ENCODE assay signal across 8 cellular contexts in the genomic region with DNA sequence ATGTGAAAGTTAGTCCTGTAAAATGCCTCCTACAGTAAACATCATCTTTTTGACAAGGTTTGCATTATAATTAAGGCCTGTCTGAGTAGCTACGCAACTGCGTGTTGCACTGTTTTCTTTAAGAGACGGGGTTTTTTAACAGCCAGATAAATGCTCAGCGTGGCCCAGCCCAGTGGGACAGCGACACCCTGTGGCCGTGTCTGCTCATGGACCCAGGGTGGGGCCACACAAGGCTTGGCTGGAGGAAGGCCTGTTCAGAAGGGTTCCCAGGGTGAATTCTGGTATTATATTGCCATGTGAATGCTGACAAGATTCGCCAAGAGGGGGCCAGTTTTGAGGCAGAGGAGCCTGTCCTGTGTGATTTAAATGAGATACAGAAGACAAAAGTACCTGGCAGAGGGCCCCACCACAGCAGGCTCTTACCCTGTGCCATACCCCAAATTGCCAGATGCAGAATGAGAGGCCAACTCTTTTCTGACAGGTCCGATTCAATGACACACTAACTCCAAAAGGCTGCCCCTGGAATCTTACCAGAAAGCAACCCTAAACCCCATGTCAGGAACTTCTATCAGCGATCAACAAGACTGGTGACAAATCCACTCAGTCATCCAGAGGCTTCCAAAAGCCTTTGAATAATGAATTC.
DNase-seq lines count a peak whose midpoint lies in the region; ATAC-seq and TF ChIP-seq lines count a peak whose summit lies in the region.

No MANE protein-coding gene starts in this region.

- no peaks in the 10 kb centered on the region for H3K4me1 ChIP-seq in OCI-LY1 (ENCODE audit: insufficient read depth, low read length, severe bottlenecking)
- H3K4me1 ChIP-seq in adrenal gland (replicated peaks in 1 of 2), result no peaks in the 10 kb centered on the region

- H2AFZ ChIP-seq in OCI-LY1 (ENCODE audit: low read length), result no peak overlapping the region

- H3K4me2 ChIP-seq in OCI-LY1 (ENCODE audit: low read length), result no peak overlapping the region

- peak; percentile 6 for DNase-seq in NK-92 treated with Interleukin-12 subunit alpha and Interleukin-12 subunit beta, amount 100 ng/mL, for 24 hours (lab: John Stamatoyannopoulos, UW)
- no peak for DNase-seq in NK-92 (lab: John Stamatoyannopoulos, UW; ENCODE audit: unreplicated experiment)
- peak; percentile 17 to 58 (median 32) for DNase-seq in adrenal gland
- peak; percentile 17 for DNase-seq in iris pigment epithelial cell (ENCODE audit: low read depth)
- peak; percentile 31 for DNase-seq in stimulated activated CD8-positive, alpha-beta memory T cell treated with anti-CD3 and anti-CD28 coated beads, Interleukin-15, amount 100 ng/mL, for 24 hours (ENCODE audit: low read depth)
- DNase-seq in epidermal melanocyte (ENCODE audit: insufficient read length, low spot score), result no peak

- TF ChIP-seq CTCF in OCI-LY1 (IDR thresholded peaks at IDR 0.05; ENCODE audit: low read length) (peak; percentile 73), adrenal gland (IDR thresholded peaks at IDR 0.05) (peak; percentile 36 to 63 (median 45))

- H4K20me1 ChIP-seq in OCI-LY1 (ENCODE audit: insufficient read depth, low read length), result no peaks in the 10 kb centered on the region

- no peak overlapping the region for H3K4me3 ChIP-seq in OCI-LY1 (ENCODE audit: low read depth, low read length, poor library complexity, severe bottlenecking)
- no peak overlapping the region for H3K4me3 ChIP-seq in adrenal gland

- H3K36me3 ChIP-seq in OCI-LY1 (ENCODE audit: insufficient read depth, low read length) (no peaks in the 10 kb centered on the region), adrenal gland (replicated peaks in 1 of 2) (no peaks in the 10 kb centered on the region)

- no peaks in the 10 kb centered on the region for H3K27me3 ChIP-seq in OCI-LY1 (ENCODE audit: insufficient read depth, low read length)
- H3K27me3 ChIP-seq in adrenal gland, result no peaks in the 10 kb centered on the region

- no peak overlapping the region for H3K9ac ChIP-seq in OCI-LY1 (ENCODE audit: low read length)

- no peak for TF ChIP-seq POLR2A in adrenal gland (IDR thresholded peaks at IDR 0.05)

- H3F3A ChIP-seq in OCI-LY1 (ENCODE audit: insufficient read depth, low read length), result no peaks in the 10 kb centered on the region

- H3K9me2 ChIP-seq in OCI-LY1 (ENCODE audit: low read depth, low read length), result no peaks in the 10 kb centered on the region

- H3K79me2 ChIP-seq in OCI-LY1 (ENCODE audit: insufficient read depth, low read length), result no peaks in the 10 kb centered on the region

- peak; percentile 57 for ATAC-seq in HG02588 (IDR thresholded peaks at IDR 0.05; ENCODE audit: unreplicated experiment)

- intact Hi-C loops in adrenal gland (cut with DNase I), result no loop called here

- WGBS in adrenal gland, 4 donors, result 34 to 49% (median 40%) methylated on average over 8 to 9 of the region's 9 CpGs

- H3K9me3 ChIP-seq in OCI-LY1 (ENCODE audit: low read length) (no peaks in the 10 kb centered on the region), adrenal gland (replicated peaks in 1 of 3) (no peaks in the 10 kb centered on the region)

- H3K27ac ChIP-seq in OCI-LY1 (ENCODE audit: low read depth, low read length, poor library complexity, severe bottlenecking) (no peak overlapping the region), adrenal gland (no peak overlapping the region)

Comparison
In these comparisons a context has a peak if more than half of its experiments do, and no peak if none do; other contexts are left out.
1. DNase-seq: peak in NK-92 treated with Interleukin-12 subunit alpha and Interleukin-12 subunit beta, amount 100 ng/mL, for 24 hours (single experiment), adrenal gland (7 of 7), iris pigment epithelial cell (single experiment) and stimulated activated CD8-positive, alpha-beta memory T cell treated with anti-CD3 and anti-CD28 coated beads, Interleukin-15, amount 100 ng/mL, for 24 hours (single experiment); none in NK-92 (single experiment) and epidermal melanocyte (single experiment).